ENCODE assay signal across 12 cellular contexts in genomic region chr4:110091426-110091825, GRCh38.
DNase-seq lines count a peak whose midpoint lies in the region; ATAC-seq and TF ChIP-seq lines count a peak whose summit lies in the region.
"Had no signal": no experiment of that assay in that cellular context is flagged by ENCODE, and none has a peak within 500 bp of the region (broad histone marks: within the 10 kb centered on the region; RNA-seq: fewer than 3 reads in every experiment).

No MANE protein-coding gene starts in this region.

- no peak overlapping the region for H3K4me3 ChIP-seq in HFF-Myc (replicated peaks; ENCODE audit: low read depth, low read length)
- H3K4me3 ChIP-seq: sigmoid colon, transverse colon had no signal

- in situ Hi-C loops in ACHN (cut with HindIII; ENCODE audit: low pct_ligation_motif_present, low pct_unique_long_range_greater_than_20kb, low sequenced_read_pairs) = no loop called here

- DNase-seq in ACHN = peak; percentile 47
- peak; percentile 9 for DNase-seq in HFF-Myc (ENCODE audit: extremely low read depth, low read depth)
- DNase-seq in amniotic epithelial cell (ENCODE audit: low read depth) = peak; percentile 64
- peak; percentile 43 for DNase-seq in foreskin melanocyte
- no peak for DNase-seq in MV-4-11 (lab: John Stamatoyannopoulos, UW)
- DNase-seq in NOMO-1 treated with DMSO at 0.1 percent for 48 hours (lab: John Stamatoyannopoulos, UW; ENCODE audit: unreplicated experiment) = no peak
- no peak for DNase-seq in SKM-1 treated with dmso at 0.1 percent for 144 hours (lab: John Stamatoyannopoulos, UW; ENCODE audit: unreplicated experiment)
- DNase-seq: activated naive CD8-positive, alpha-beta T cell treated with anti-CD3 and anti-CD28 coated beads, Interleukin-2, amount 50 U/mL, for 24 hours; NCI-H1436 treated with DMSO at 0.1 percent for 48 hours; sigmoid colon; transverse colon had no signal

- ATAC-seq in HG03045 (IDR thresholded peaks at IDR 0.05; ENCODE audit: unreplicated experiment) = no peak
- ATAC-seq: activated naive CD8-positive, alpha-beta T cell treated with anti-CD3 and anti-CD28 coated beads, Interleukin-2, amount 50 U/mL, for 24 hours had no signal

- no peak for TF ChIP-seq CTCF in HFF-Myc (IDR thresholded peaks at IDR 0.05; ENCODE audit: low read depth, low read length, missing control alignments)

Comparison
In these comparisons a context has a peak if more than half of its experiments do, and no peak if none do; other contexts are left out.
1. DNase-seq: peak in ACHN (single experiment), HFF-Myc (single experiment), amniotic epithelial cell (single experiment) and foreskin melanocyte (single experiment); none in MV-4-11 (single experiment), NOMO-1 treated with DMSO at 0.1 percent for 48 hours (single experiment) and SKM-1 treated with dmso at 0.1 percent for 144 hours (single experiment).